20 cellular contexts compared by ENCODE assay signal in the genomic region with DNA sequence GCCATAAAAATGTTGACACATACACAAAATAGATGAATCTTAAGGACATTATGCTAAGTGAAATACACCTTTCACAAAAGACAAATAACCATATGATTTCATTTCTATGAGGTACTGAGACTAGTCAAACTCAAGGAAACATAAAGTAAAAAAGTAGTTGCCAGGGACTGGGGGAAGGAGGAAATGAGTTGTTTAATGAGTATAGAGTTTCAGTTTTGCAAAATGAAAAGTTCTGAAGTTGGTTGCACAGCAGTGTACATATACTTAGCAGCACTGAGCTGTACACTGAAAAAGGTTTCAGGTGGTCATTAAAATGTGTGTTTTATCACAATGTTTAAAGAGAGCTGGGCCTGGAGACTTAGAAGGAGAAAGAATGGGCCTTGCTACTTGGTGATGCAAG. TPM values are rescaled to one million over a fixed set of nuclear protein-coding genes. Genes with fewer than 3 reads are reported as not detected.
DNase-seq lines count a peak whose midpoint lies in the region; ATAC-seq and TF ChIP-seq lines count a peak whose summit lies in the region.
"Had no signal": no experiment of that assay in that cellular context is flagged by ENCODE, and none has a peak within 500 bp of the region (broad histone marks: within the 10 kb centered on the region; RNA-seq: fewer than 3 reads in every experiment).

No MANE protein-coding gene starts in this region.

- peak; percentile 76 to 86 for ATAC-seq in activated T-cell treated with anti-CD3 and anti-CD28 coated beads, Interleukin-2, amount 50 U/mL, for 4 hours
- ATAC-seq in GM19397 (IDR thresholded peaks at IDR 0.05; ENCODE audit: unreplicated experiment): peak; percentile 64
- peak; percentile 73 for ATAC-seq in HG03432 (IDR thresholded peaks at IDR 0.05; ENCODE audit: unreplicated experiment)
- peak; percentile 92 for ATAC-seq in stimulated activated effector memory CD8-positive, alpha-beta T cell treated with anti-CD3 and anti-CD28 coated beads, Interleukin-12 subunit alpha, Interleukin-12 subunit beta, amount 100 ng/mL, for 72 hours
- ATAC-seq in GM18505 (IDR thresholded peaks at IDR 0.05; ENCODE audit: unreplicated experiment): no peak
- ATAC-seq: stimulated activated memory B cell treated with anti-CD40 and anti-IgM and Interleukin-4, amounts not matched to agents 10 μg/mL and 1 μg/mL and 100 μg/mL, for 72 hours had no signal

- no peak for DNase-seq in activated T-cell treated with anti-CD3 and anti-CD28 coated beads, Interleukin-2, amount 50 U/mL, for 4 hours
- no peak for DNase-seq in activated T-cell treated with anti-CD3 and anti-CD28 coated beads, Interleukin-2, amount 50 U/mL, for 1 hour
- DNase-seq in stimulated activated effector memory CD8-positive, alpha-beta T cell treated with anti-CD3 and anti-CD28 coated beads, Interleukin-12 subunit alpha, Interleukin-12 subunit beta, amount 100 ng/mL, for 72 hours (ENCODE audit: low spot score in 2 of 2): no peak
- DNase-seq in mesothelial cell of epicardium (ENCODE audit: low spot score in 2 of 2, unreplicated experiment in 2 of 2) (no peak), COR-L47 (lab: John Stamatoyannopoulos, UW) (no peak)
- DNase-seq: activated CD4-positive, alpha-beta memory T cell treated with anti-CD3 and anti-CD28 coated beads for 36 hours; DMS79 treated with DMSO at 0.1 percent for 48 hours; naive B cell; NCI-H1092; NCI-H446; retina; stimulated activated CD4-positive, alpha-beta T cell treated with anti-CD3 and anti-CD28 coated beads, Interleukin-2, amount 100 ng/mL, for 48 hours; uterus had no signal

- no peak overlapping the region for H3K27ac Mint-ChIP-seq in stimulated activated effector memory CD8-positive, alpha-beta T cell treated with anti-CD3 and anti-CD28 coated beads, Interleukin-12 subunit alpha, Interleukin-12 subunit beta, amount 100 ng/mL, for 72 hours
- H3K27ac Mint-ChIP-seq in mesothelial cell of epicardium: no peak overlapping the region
- H3K27ac Mint-ChIP-seq: activated CD4-positive, alpha-beta memory T cell treated with anti-CD3 and anti-CD28 coated beads for 36 hours; activated naive CD8-positive, alpha-beta T cell treated with anti-CD3 and anti-CD28 coated beads, Interleukin-2, amount 10 ng/mL, durations not matched to agents 7 days and 5 days; naive B cell; stimulated activated memory B cell treated with anti-CD40 and anti-IgM and Interleukin-4, amounts not matched to agents 10 μg/mL and 1 μg/mL and 100 μg/mL, for 72 hours had no signal

- peaks cover 8% of the 10 kb centered on the region for H3K27me3 Mint-ChIP-seq in activated T-cell treated with anti-CD3 and anti-CD28 coated beads, Interleukin-2, amount 50 U/mL, for 4 hours (ENCODE audit: low read depth)
- H3K27me3 Mint-ChIP-seq in mesothelial cell of epicardium (ENCODE audit: low read depth): peaks cover 39% of the 10 kb centered on the region

- TF ChIP-seq CTCF in mesothelial cell of epicardium (IDR thresholded peaks at IDR 0.05; ENCODE audit: unreplicated experiment): no peak

- peaks cover 10% of the 10 kb centered on the region for H3K4me1 Mint-ChIP-seq in activated T-cell treated with anti-CD3 and anti-CD28 coated beads, Interleukin-2, amount 50 U/mL, for 4 hours (ENCODE audit: low read depth)
- peaks cover 20% of the 10 kb centered on the region for H3K4me1 Mint-ChIP-seq in stimulated activated effector memory CD8-positive, alpha-beta T cell treated with anti-CD3 and anti-CD28 coated beads, Interleukin-12 subunit alpha, Interleukin-12 subunit beta, amount 100 ng/mL, for 72 hours
- H3K4me1 Mint-ChIP-seq in mesothelial cell of epicardium: peaks cover 8% of the 10 kb centered on the region
- H3K4me1 Mint-ChIP-seq: naive B cell; stimulated activated memory B cell treated with anti-CD40 and anti-IgM and Interleukin-4, amounts not matched to agents 10 μg/mL and 1 μg/mL and 100 μg/mL, for 72 hours had no signal

- no peaks in the 10 kb centered on the region for H3K36me3 Mint-ChIP-seq in activated T-cell treated with anti-CD3 and anti-CD28 coated beads, Interleukin-2, amount 50 U/mL, for 4 hours (ENCODE audit: insufficient read depth)
- no peaks in the 10 kb centered on the region for H3K36me3 Mint-ChIP-seq in stimulated activated effector memory CD8-positive, alpha-beta T cell treated with anti-CD3 and anti-CD28 coated beads, Interleukin-12 subunit alpha, Interleukin-12 subunit beta, amount 100 ng/mL, for 72 hours
- no peaks in the 10 kb centered on the region for H3K36me3 Mint-ChIP-seq in mesothelial cell of epicardium
- H3K36me3 Mint-ChIP-seq: activated CD4-positive, alpha-beta memory T cell treated with anti-CD3 and anti-CD28 coated beads for 36 hours; activated naive CD8-positive, alpha-beta T cell treated with anti-CD3 and anti-CD28 coated beads, Interleukin-2, amount 10 ng/mL, durations not matched to agents 7 days and 5 days; naive B cell; stimulated activated memory B cell treated with anti-CD40 and anti-IgM and Interleukin-4, amounts not matched to agents 10 μg/mL and 1 μg/mL and 100 μg/mL, for 72 hours had no signal

- no peak overlapping the region for H3K4me3 Mint-ChIP-seq in activated T-cell treated with anti-CD3 and anti-CD28 coated beads, Interleukin-2, amount 50 U/mL, for 4 hours
- no peak overlapping the region for H3K4me3 Mint-ChIP-seq in stimulated activated effector memory CD8-positive, alpha-beta T cell treated with anti-CD3 and anti-CD28 coated beads, Interleukin-12 subunit alpha, Interleukin-12 subunit beta, amount 100 ng/mL, for 72 hours
- no peak overlapping the region for H3K4me3 Mint-ChIP-seq in mesothelial cell of epicardium
- H3K4me3 Mint-ChIP-seq: activated CD4-positive, alpha-beta memory T cell treated with anti-CD3 and anti-CD28 coated beads for 36 hours; activated naive CD8-positive, alpha-beta T cell treated with anti-CD3 and anti-CD28 coated beads, Interleukin-2, amount 10 ng/mL, durations not matched to agents 7 days and 5 days; naive B cell; stimulated activated memory B cell treated with anti-CD40 and anti-IgM and Interleukin-4, amounts not matched to agents 10 μg/mL and 1 μg/mL and 100 μg/mL, for 72 hours had no signal

- no peaks in the 10 kb centered on the region for H3K9me3 Mint-ChIP-seq in activated T-cell treated with anti-CD3 and anti-CD28 coated beads, Interleukin-2, amount 50 U/mL, for 4 hours
- H3K9me3 Mint-ChIP-seq in stimulated activated effector memory CD8-positive, alpha-beta T cell treated with anti-CD3 and anti-CD28 coated beads, Interleukin-12 subunit alpha, Interleukin-12 subunit beta, amount 100 ng/mL, for 72 hours: no peaks in the 10 kb centered on the region
- no peaks in the 10 kb centered on the region for H3K9me3 Mint-ChIP-seq in mesothelial cell of epicardium
- H3K9me3 Mint-ChIP-seq: activated CD4-positive, alpha-beta memory T cell treated with anti-CD3 and anti-CD28 coated beads for 36 hours; activated naive CD8-positive, alpha-beta T cell treated with anti-CD3 and anti-CD28 coated beads, Interleukin-2, amount 10 ng/mL, durations not matched to agents 7 days and 5 days; naive B cell; stimulated activated memory B cell treated with anti-CD40 and anti-IgM and Interleukin-4, amounts not matched to agents 10 μg/mL and 1 μg/mL and 100 μg/mL, for 72 hours had no signal

- no peak for TF ChIP-seq POLR2A in GM18505 (IDR thresholded peaks at IDR 0.05; ENCODE audit: borderline replicate concordance, extremely low read depth, insufficient read depth, insufficient read length)

RNA-seq across cellular contexts. Expression of a gene that starts 4.7 kb away (rescaled TPM):
- total RNA-seq in activated T-cell treated with anti-CD3 and anti-CD28 coated beads, Interleukin-2, amount 50 U/mL, for 4 hours: not detected
- total RNA-seq in mesothelial cell of epicardium: not detected in 3 replicates
- total RNA-seq: activated CD4-positive, alpha-beta memory T cell treated with anti-CD3 and anti-CD28 coated beads for 36 hours; activated naive CD8-positive, alpha-beta T cell treated with anti-CD3 and anti-CD28 coated beads, Interleukin-2, amount 10 ng/mL, durations not matched to agents 7 days and 5 days; cerebellum; epithelial cell of proximal tubule; uterus had no signal

RNA-seq across cellular contexts. Expression of a gene that starts 37.4 kb away (rescaled TPM):
- total RNA-seq in activated T-cell treated with anti-CD3 and anti-CD28 coated beads, Interleukin-2, amount 50 U/mL, for 4 hours: not detected
- total RNA-seq in mesothelial cell of epicardium: 0.34 to 0.42 TPM (median 0.34 TPM) in 3 replicates
- total RNA-seq: activated CD4-positive, alpha-beta memory T cell treated with anti-CD3 and anti-CD28 coated beads for 36 hours; activated naive CD8-positive, alpha-beta T cell treated with anti-CD3 and anti-CD28 coated beads, Interleukin-2, amount 10 ng/mL, durations not matched to agents 7 days and 5 days; cerebellum; epithelial cell of proximal tubule; uterus had no signal
